Comparison of ENCODE assay signal across 12 cellular contexts in the genomic region with DNA sequence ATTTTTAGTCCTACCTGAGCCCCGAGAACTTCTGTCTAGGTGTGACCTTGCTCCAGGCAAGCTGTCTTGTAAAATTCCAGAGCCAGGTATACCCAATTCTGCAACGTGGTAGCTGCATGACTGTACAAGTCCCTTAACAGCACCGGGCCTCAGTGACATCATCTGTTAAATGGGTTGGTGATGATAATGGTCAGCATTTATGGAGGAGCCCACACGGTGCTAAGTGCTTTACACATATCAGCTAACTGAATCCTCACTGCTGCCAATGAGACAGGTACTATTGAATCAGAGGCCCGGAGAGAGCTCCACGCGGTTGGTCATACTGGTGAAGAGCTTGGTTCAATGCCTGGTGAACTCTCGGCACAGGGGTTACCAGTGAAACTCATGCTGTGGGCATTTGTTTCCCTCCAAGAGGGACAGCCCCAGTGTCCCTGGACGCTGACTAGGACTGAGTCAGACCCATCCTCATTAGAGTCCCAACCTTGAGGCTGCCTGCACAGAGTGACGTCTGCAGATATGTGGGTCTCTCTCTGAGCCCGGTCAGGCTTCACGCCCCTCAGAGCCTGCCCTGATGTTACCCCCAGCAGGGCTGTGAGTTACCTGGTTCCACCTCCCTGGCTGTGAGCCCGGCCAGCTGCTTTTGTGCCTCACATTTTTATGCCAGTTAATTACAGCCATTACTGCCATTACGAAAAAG. TPM values are rescaled to one million over a fixed set of nuclear protein-coding genes. Genes with fewer than 3 reads are reported as not detected.
DNase-seq lines count a peak whose midpoint lies in the region; ATAC-seq and TF ChIP-seq lines count a peak whose summit lies in the region.
"Had no signal": no experiment of that assay in that cellular context is flagged by ENCODE, and none has a peak within 500 bp of the region (broad histone marks: within the 10 kb centered on the region; RNA-seq: fewer than 3 reads in every experiment).

No MANE protein-coding gene starts in this region.

- peaks cover 2 to 37% (median 9%) of the 10 kb centered on the region in 5 donors for H3K27me3 Mint-ChIP-seq in naive thymus-derived CD8-positive, alpha-beta T cell

- no peak overlapping the region for H3K27ac Mint-ChIP-seq in naive thymus-derived CD8-positive, alpha-beta T cell

- no peak for TF ChIP-seq CTCF in thyroid gland (IDR thresholded peaks at IDR 0.05)
- no peak for TF ChIP-seq CTCF in prostate gland (IDR thresholded peaks at IDR 0.05)

- H3K4me3 Mint-ChIP-seq in naive thymus-derived CD8-positive, alpha-beta T cell = no peak overlapping the region

- H3K36me3 ChIP-seq in thyroid gland = no peaks in the 10 kb centered on the region
- H3K36me3 ChIP-seq in prostate gland = no peaks in the 10 kb centered on the region

- POLR2A ChIA-PET in naive thymus-derived CD8-positive, alpha-beta T cell (lab: Charles Lee) = interaction anchor here (0.5 kb wide), 1 partner anchor 1856 kb away, joined by 3 read pairs; no protein-coding TSS in a partner anchor

- H3K9me3 Mint-ChIP-seq in naive thymus-derived CD8-positive, alpha-beta T cell = peaks cover 0 to 1% (median 0%) of the 10 kb centered on the region in 9 donors

- no peaks in the 10 kb centered on the region for H3K36me3 Mint-ChIP-seq in naive thymus-derived CD8-positive, alpha-beta T cell

- no peak for TF ChIP-seq POLR2A in thyroid gland (IDR thresholded peaks at IDR 0.05)
- no peak for TF ChIP-seq POLR2A in prostate gland (IDR thresholded peaks at IDR 0.05)

- ATAC-seq in esophagus mucosa = peak; percentile 85
- ATAC-seq in naive thymus-derived CD8-positive, alpha-beta T cell = no peak
- no peak for ATAC-seq in HG03139 (IDR thresholded peaks at IDR 0.05; ENCODE audit: unreplicated experiment)
- ATAC-seq: left lobe of liver had no signal

- no peaks in the 10 kb centered on the region for H3K27me3 ChIP-seq in thyroid gland
- H3K27me3 ChIP-seq in prostate gland (replicated peaks; ENCODE audit: insufficient read depth) = no peaks in the 10 kb centered on the region

- peak; percentile 70 for DNase-seq in HCEC 1CT
- peak; percentile 18 for DNase-seq in RPMI8226
- peak; percentile 85 to 89 for DNase-seq in thyroid gland
- DNase-seq in naive thymus-derived CD8-positive, alpha-beta T cell = no peak
- no peak for DNase-seq in prostate gland (ENCODE audit: low spot score)
- DNase-seq: activated naive CD4-positive, alpha-beta T cell treated with anti-CD3 and anti-CD28 coated beads, Interleukin-2, amount 50 U/mL, for 16 hours; GDM1; Kasumi-1 had no signal

- H3K9me3 ChIP-seq in thyroid gland (no peaks in the 10 kb centered on the region), prostate gland (no peaks in the 10 kb centered on the region)

- WGBS in thyroid gland, 2 donors = 49 to 56% methylated on average over 7 to 14 of the region's 14 CpGs
- 42% methylated on average over 14 of the region's 14 CpGs for WGBS in prostate gland

- H3K4me1 ChIP-seq in thyroid gland (peaks cover 13 to 26% of the 10 kb centered on the region in 2 donors), prostate gland (replicated peaks) (no peaks in the 10 kb centered on the region)

- intact Hi-C loops in thyroid gland (cut with DNase I) (no loop called here), prostate gland (cut with DNase I) (no loop called here)

- H3K4me3 ChIP-seq in thyroid gland (replicated peaks in 1 of 3) = no peak overlapping the region
- no peak overlapping the region for H3K4me3 ChIP-seq in prostate gland

- H3K27ac ChIP-seq in thyroid gland (peak overlapping the region; percentile 44 to 57 (median 56)), prostate gland (no peak overlapping the region)

- H3K4me1 Mint-ChIP-seq in naive thymus-derived CD8-positive, alpha-beta T cell = no peaks in the 10 kb centered on the region

RNA-seq across cellular contexts. Expression of a gene that starts 37.0 kb away (rescaled TPM):
- total RNA-seq in esophagus mucosa (40.0 TPM), thyroid gland (not detected), prostate gland (under 1 TPM; 0.18 to 0.34 TPM)
- total RNA-seq in naive thymus-derived CD8-positive, alpha-beta T cell = not detected
- polyA plus RNA-seq in naive thymus-derived CD8-positive, alpha-beta T cell = not detected
- total RNA-seq: left lobe of liver, posterior vena cava had no signal

RNA-seq across cellular contexts. Expression of a gene that starts 48.7 kb away (rescaled TPM):
- total RNA-seq in esophagus mucosa = 0.92 TPM
- total RNA-seq in thyroid gland = under 1 TPM; 0.13 to 0.49 (median 0.38) TPM
- not detected for total RNA-seq in naive thymus-derived CD8-positive, alpha-beta T cell
- polyA plus RNA-seq in naive thymus-derived CD8-positive, alpha-beta T cell = under 1 TPM in 1 of 3 donors, not detected in 2; 0.06 TPM
- 1 to 10 TPM; 1.1 to 5.0 TPM for total RNA-seq in prostate gland

Comparison
In these comparisons a context has a peak if more than half of its experiments do, and no peak if none do; other contexts are left out.
1. DNase-seq: peak in HCEC 1CT (single experiment), RPMI8226 (single experiment) and thyroid gland (2 of 2); none in naive thymus-derived CD8-positive, alpha-beta T cell (0 of 10) and prostate gland (single experiment).
2. H3K27ac ChIP-seq: peak in thyroid gland (3 of 3); none in prostate gland (0 of 2).
3. RNA of a gene that starts 37.0 kb away (total RNA-seq): 40.0 TPM in esophagus mucosa (single experiment); 0.18 to 0.34 TPM in prostate gland, not detected in thyroid gland and not detected in naive thymus-derived CD8-positive, alpha-beta T cell; every median in the first group is over 10 times any median in the second.